8 cellular contexts compared by ENCODE assay signal in genomic region chr13:46053162-46054012, GRCh38. TPM values are rescaled to one million over a fixed set of nuclear protein-coding genes. Genes with fewer than 3 reads are reported as not detected.
DNase-seq lines count a peak whose midpoint lies in the region; ATAC-seq and TF ChIP-seq lines count a peak whose summit lies in the region.

No MANE protein-coding gene starts in this region.

- no peak for ATAC-seq in memory B cell (ENCODE audit: low read depth)

- no peak for DNase-seq in activated naive CD4-positive, alpha-beta T cell (lab: John Stamatoyannopoulos, UW)
- DNase-seq in brain microvascular endothelial cell (no peak), memory B cell (ENCODE audit: low spot score in 2 of 2) (no peak), activated gamma-delta T cell treated with Interleukin-2 at 50 U/mL for 16 hours (no peak), NAMALWA (ENCODE audit: low spot score) (no peak), cerebellar nuclear complex (lab: John Stamatoyannopoulos, UW) (no peak)

- no peaks in the 10 kb centered on the region for H3K9me3 Mint-ChIP-seq in activated naive CD4-positive, alpha-beta T cell treated with anti-CD3 and anti-CD28 coated beads, Interleukin-2, amount 50 U/mL, for 24 hours
- H3K9me3 Mint-ChIP-seq in memory B cell, result no peaks in the 10 kb centered on the region

- H3K4me3 Mint-ChIP-seq in activated naive CD4-positive, alpha-beta T cell treated with anti-CD3 and anti-CD28 coated beads, Interleukin-2, amount 50 U/mL, for 24 hours, result peak overlapping the region; percentile 95
- peak overlapping the region; percentile 93 for H3K4me3 Mint-ChIP-seq in memory B cell

- peak overlapping the region; percentile 90 for H3K27ac Mint-ChIP-seq in activated naive CD4-positive, alpha-beta T cell treated with anti-CD3 and anti-CD28 coated beads, Interleukin-2, amount 50 U/mL, for 24 hours
- peak overlapping the region; percentile 96 for H3K27ac Mint-ChIP-seq in memory B cell

- peak overlapping the region; percentile 3 for H3K27ac ChIP-seq in brain microvascular endothelial cell
- no peak overlapping the region for H3K27ac ChIP-seq in urinary bladder (ENCODE audit: low read depth)

- TF ChIP-seq CTCF in brain microvascular endothelial cell (IDR thresholded peaks at IDR 0.05; ENCODE audit: low read depth, low read length, missing control alignments), result no peak

- peaks cover 30% of the 10 kb centered on the region for H3K4me1 Mint-ChIP-seq in activated naive CD4-positive, alpha-beta T cell treated with anti-CD3 and anti-CD28 coated beads, Interleukin-2, amount 50 U/mL, for 24 hours
- H3K4me1 Mint-ChIP-seq in memory B cell, result peaks cover 15% of the 10 kb centered on the region

- no peaks in the 10 kb centered on the region for H3K27me3 ChIP-seq in brain microvascular endothelial cell (replicated peaks)

- in situ Hi-C loops in brain microvascular endothelial cell (cut with HindIII; ENCODE audit: low pct_ligation_motif_present, low sequenced_read_pairs), result no loop called here

- 17% methylated on average over 18 of the region's 18 CpGs for WGBS in urinary bladder

- peaks cover 6% of the 10 kb centered on the region for H3K27me3 Mint-ChIP-seq in activated naive CD4-positive, alpha-beta T cell treated with anti-CD3 and anti-CD28 coated beads, Interleukin-2, amount 50 U/mL, for 24 hours
- H3K27me3 Mint-ChIP-seq in memory B cell, result no peaks in the 10 kb centered on the region

- H3K36me3 ChIP-seq in brain microvascular endothelial cell (replicated peaks) (no peaks in the 10 kb centered on the region), urinary bladder (ENCODE audit: insufficient read depth) (no peaks in the 10 kb centered on the region)

- H3K36me3 Mint-ChIP-seq in activated naive CD4-positive, alpha-beta T cell treated with anti-CD3 and anti-CD28 coated beads, Interleukin-2, amount 50 U/mL, for 24 hours, result peaks cover 2% of the 10 kb centered on the region
- peaks cover 5% of the 10 kb centered on the region for H3K36me3 Mint-ChIP-seq in memory B cell

- H3K4me3 ChIP-seq in brain microvascular endothelial cell (ENCODE audit: low read depth, low read length) (peak overlapping the region; percentile 73), urinary bladder (ENCODE audit: low read depth, low read length) (peak overlapping the region; percentile 89)

- H3K4me1 ChIP-seq in urinary bladder (ENCODE audit: insufficient read depth), result no peaks in the 10 kb centered on the region

RNA-seq across cellular contexts. Expression of gene ZC3H13, which starts 0.8 kb away (rescaled TPM):
- total RNA-seq in urinary bladder, result 47.3 TPM
- polyA plus RNA-seq in urinary bladder, result 24.1 TPM

RNA-seq across cellular contexts. Expression of gene CPB2, which starts 51.4 kb away (rescaled TPM):
- not detected for total RNA-seq in urinary bladder
- 0.24 TPM for polyA plus RNA-seq in urinary bladder
